1 cellular context compared by ENCODE assay signal in the genomic region with DNA sequence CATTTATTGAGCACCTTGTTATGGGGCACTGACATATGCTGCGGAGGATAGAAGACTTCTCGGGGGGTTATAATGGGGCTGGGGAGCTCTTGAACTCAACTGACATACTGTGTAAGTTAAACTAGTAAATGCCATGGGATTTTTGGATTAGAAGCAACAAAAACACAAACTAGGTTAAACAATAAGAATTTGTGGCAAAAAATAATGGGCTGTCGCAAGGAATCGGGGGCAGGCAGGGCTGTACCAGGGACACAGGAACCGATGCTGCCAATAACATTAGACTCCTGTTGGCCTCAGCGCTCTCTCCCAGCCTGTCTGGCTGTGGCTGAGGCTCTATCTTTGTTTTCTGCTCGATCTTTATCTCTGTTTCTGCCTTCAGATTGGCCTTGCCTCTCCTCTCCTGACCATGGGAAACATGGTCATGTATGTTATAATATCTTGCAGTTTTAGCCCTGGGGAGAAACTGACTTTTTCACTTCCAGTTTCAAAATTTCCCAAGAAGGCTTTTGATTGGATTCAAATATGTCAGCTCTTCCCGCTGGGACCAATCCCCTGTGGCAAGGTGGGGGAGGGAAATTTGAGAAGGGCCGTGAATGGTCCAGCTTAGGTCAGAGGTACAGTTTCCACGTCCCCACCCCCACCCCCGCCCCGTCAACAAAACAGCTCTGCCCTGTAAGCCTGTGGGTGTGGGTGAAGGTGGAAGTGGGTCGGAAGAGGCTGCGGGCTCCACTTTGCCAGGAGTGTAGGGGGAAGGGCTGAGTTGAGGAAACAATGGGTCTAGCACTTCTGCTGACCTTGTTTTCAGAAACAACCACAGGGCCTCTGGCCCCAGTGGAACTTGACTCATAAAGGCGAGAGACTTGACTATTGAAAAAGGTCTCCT.
A peak's percentile ranks its signal among the peaks of the same experiment; 100 is the strongest.
TF ChIP-seq lines count a peak whose summit lies in the region.

No MANE protein-coding gene starts in this region.

TF ChIP-seq in K562, 482 proteins besides CTCF, POLR2A, EP300 and RAD21 (continued from another document):
- TF ChIP-seq TEAD4 (IDR thresholded peaks at IDR 0.05; ENCODE audit: low read length) (0 out of 2 replicates have a peak, but pooled peaks have one; percentile 12), TEAD4 (CRISPR knock-in tag; IDR thresholded peaks at IDR 0.05; ENCODE audit: borderline replicate concordance) (no peak), ZNF140 (CRISPR knock-in tag; IDR thresholded peaks at IDR 0.05) (no peak), GTF2B (IDR thresholded peaks at IDR 0.05; ENCODE audit: extremely low read depth, insufficient read length) (no peak), ZNF23 (CRISPR knock-in tag; IDR thresholded peaks at IDR 0.05) (no peak), TBP (optimal IDR thresholded peaks at IDR 0.05; ENCODE audit: low read depth, low read length) (peak; percentile 21), CREB1 (IDR thresholded peaks at IDR 0.05) (0 out of 2 replicates have a peak, but pooled peaks have one; percentile 1), CREB1 (CRISPR knock-in tag; IDR thresholded peaks at IDR 0.05) (no peak), FOXM1 (IDR thresholded peaks at IDR 0.05; ENCODE audit: low read depth) (peak; percentile 93; the same call in 1 of the 2 replicates), FOXM1 (CRISPR knock-in tag; IDR thresholded peaks at IDR 0.05; ENCODE audit: low read depth) (no peak), DIDO1 (tag; IDR thresholded peaks at IDR 0.05; ENCODE audit: low read depth) (no peak), RBM39 (optimal IDR thresholded peaks at IDR 0.05; ENCODE audit: low read depth, low read length) (no peak), ZSCAN32 (CRISPR knock-in tag; IDR thresholded peaks at IDR 0.05) (no peak), SPI1 (IDR thresholded peaks at IDR 0.05; ENCODE audit: borderline replicate concordance, low read depth, low read length) (peak; percentile 41; the same call in 1 of the 2 replicates), ZNF561 (CRISPR knock-in tag; conservative IDR thresholded peaks at IDR 0.05) (no peak), ARHGAP35 (IDR thresholded peaks at IDR 0.05; ENCODE audit: partially characterized antibody) (no peak), ZNF174 (CRISPR knock-in tag; IDR thresholded peaks at IDR 0.05) (no peak), CHD1 (IDR thresholded peaks at IDR 0.05; ENCODE audit: low read length) (peak; percentile 35), VEZF1 (CRISPR knock-in tag; IDR thresholded peaks at IDR 0.05) (peak; percentile 84), GATAD2A (IDR thresholded peaks at IDR 0.05) (peak; percentile 6; the same call in 1 of the 2 replicates), SIRT6 (IDR thresholded peaks at IDR 0.05; ENCODE audit: low read depth, low read length) (no peak), PYGO2 (tag; IDR thresholded peaks at IDR 0.05) (0 out of 2 replicates have a peak, but pooled peaks have one; percentile 43), CXXC5 (CRISPR knock-in tag; IDR thresholded peaks at IDR 0.05) (no peak; the same call in 1 of the 2 replicates), NCOA6 (IDR thresholded peaks at IDR 0.05) (no peak), NFE2L1 (tag; IDR thresholded peaks at IDR 0.05; ENCODE audit: borderline replicate concordance, low read depth) (0 out of 2 replicates have a peak, but pooled peaks have one; percentile 28), ZNF175 (CRISPR knock-in tag; IDR thresholded peaks at IDR 0.05; ENCODE audit: low read depth) (peak; percentile 35), MLLT1 (IDR thresholded peaks at IDR 0.05) (peak; percentile 23 to 50; a peak in 1 of 4 replicates), CEBPG (CRISPR knock-in tag; IDR thresholded peaks at IDR 0.05) (no peak), CEBPG (tag; conservative IDR thresholded peaks at IDR 0.05 in 1 of 2, IDR thresholded peaks at IDR 0.05 in 1 of 2) (no peak), NFRKB (IDR thresholded peaks at IDR 0.05; ENCODE audit: low read depth) (peak; percentile 93), ZNF24 (IDR thresholded peaks at IDR 0.05) (no peak), PHTF2 (CRISPR knock-in tag; IDR thresholded peaks at IDR 0.05) (no peak), L3MBTL2 (IDR thresholded peaks at IDR 0.05) (no peak), POLR2H (tag; IDR thresholded peaks at IDR 0.05; ENCODE audit: low read depth) (peak; percentile 78), EGR1 (conservative IDR thresholded peaks at IDR 0.05) (peak; percentile 78), MTA3 (IDR thresholded peaks at IDR 0.05; ENCODE audit: borderline replicate concordance) (0 out of 2 replicates have a peak, but pooled peaks have one; percentile 10), MAFK (IDR thresholded peaks at IDR 0.05; ENCODE audit: low read length) (peak; percentile 0), ZNF277 (CRISPR knock-in tag; IDR thresholded peaks at IDR 0.05; ENCODE audit: borderline replicate concordance) (no peak), TAF1 (IDR thresholded peaks at IDR 0.05; ENCODE audit: control insufficient read depth, extremely low read depth, insufficient read depth, low read length, severe bottlenecking) (peak; percentile 32)
- TF ChIP-seq, protein P1, sequence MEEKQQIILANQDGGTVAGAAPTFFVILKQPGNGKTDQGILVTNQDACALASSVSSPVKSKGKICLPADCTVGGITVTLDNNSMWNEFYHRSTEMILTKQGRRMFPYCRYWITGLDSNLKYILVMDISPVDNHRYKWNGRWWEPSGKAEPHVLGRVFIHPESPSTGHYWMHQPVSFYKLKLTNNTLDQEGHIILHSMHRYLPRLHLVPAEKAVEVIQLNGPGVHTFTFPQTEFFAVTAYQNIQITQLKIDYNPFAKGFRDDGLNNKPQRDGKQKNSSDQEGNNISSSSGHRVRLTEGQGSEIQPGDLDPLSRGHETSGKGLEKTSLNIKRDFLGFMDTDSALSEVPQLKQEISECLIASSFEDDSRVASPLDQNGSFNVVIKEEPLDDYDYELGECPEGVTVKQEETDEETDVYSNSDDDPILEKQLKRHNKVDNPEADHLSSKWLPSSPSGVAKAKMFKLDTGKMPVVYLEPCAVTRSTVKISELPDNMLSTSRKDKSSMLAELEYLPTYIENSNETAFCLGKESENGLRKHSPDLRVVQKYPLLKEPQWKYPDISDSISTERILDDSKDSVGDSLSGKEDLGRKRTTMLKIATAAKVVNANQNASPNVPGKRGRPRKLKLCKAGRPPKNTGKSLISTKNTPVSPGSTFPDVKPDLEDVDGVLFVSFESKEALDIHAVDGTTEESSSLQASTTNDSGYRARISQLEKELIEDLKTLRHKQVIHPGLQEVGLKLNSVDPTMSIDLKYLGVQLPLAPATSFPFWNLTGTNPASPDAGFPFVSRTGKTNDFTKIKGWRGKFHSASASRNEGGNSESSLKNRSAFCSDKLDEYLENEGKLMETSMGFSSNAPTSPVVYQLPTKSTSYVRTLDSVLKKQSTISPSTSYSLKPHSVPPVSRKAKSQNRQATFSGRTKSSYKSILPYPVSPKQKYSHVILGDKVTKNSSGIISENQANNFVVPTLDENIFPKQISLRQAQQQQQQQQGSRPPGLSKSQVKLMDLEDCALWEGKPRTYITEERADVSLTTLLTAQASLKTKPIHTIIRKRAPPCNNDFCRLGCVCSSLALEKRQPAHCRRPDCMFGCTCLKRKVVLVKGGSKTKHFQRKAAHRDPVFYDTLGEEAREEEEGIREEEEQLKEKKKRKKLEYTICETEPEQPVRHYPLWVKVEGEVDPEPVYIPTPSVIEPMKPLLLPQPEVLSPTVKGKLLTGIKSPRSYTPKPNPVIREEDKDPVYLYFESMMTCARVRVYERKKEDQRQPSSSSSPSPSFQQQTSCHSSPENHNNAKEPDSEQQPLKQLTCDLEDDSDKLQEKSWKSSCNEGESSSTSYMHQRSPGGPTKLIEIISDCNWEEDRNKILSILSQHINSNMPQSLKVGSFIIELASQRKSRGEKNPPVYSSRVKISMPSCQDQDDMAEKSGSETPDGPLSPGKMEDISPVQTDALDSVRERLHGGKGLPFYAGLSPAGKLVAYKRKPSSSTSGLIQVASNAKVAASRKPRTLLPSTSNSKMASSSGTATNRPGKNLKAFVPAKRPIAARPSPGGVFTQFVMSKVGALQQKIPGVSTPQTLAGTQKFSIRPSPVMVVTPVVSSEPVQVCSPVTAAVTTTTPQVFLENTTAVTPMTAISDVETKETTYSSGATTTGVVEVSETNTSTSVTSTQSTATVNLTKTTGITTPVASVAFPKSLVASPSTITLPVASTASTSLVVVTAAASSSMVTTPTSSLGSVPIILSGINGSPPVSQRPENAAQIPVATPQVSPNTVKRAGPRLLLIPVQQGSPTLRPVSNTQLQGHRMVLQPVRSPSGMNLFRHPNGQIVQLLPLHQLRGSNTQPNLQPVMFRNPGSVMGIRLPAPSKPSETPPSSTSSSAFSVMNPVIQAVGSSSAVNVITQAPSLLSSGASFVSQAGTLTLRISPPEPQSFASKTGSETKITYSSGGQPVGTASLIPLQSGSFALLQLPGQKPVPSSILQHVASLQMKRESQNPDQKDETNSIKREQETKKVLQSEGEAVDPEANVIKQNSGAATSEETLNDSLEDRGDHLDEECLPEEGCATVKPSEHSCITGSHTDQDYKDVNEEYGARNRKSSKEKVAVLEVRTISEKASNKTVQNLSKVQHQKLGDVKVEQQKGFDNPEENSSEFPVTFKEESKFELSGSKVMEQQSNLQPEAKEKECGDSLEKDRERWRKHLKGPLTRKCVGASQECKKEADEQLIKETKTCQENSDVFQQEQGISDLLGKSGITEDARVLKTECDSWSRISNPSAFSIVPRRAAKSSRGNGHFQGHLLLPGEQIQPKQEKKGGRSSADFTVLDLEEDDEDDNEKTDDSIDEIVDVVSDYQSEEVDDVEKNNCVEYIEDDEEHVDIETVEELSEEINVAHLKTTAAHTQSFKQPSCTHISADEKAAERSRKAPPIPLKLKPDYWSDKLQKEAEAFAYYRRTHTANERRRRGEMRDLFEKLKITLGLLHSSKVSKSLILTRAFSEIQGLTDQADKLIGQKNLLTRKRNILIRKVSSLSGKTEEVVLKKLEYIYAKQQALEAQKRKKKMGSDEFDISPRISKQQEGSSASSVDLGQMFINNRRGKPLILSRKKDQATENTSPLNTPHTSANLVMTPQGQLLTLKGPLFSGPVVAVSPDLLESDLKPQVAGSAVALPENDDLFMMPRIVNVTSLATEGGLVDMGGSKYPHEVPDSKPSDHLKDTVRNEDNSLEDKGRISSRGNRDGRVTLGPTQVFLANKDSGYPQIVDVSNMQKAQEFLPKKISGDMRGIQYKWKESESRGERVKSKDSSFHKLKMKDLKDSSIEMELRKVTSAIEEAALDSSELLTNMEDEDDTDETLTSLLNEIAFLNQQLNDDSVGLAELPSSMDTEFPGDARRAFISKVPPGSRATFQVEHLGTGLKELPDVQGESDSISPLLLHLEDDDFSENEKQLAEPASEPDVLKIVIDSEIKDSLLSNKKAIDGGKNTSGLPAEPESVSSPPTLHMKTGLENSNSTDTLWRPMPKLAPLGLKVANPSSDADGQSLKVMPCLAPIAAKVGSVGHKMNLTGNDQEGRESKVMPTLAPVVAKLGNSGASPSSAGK (IDR thresholded peaks at IDR 0.05), result no peak
